ENCODE assay signal across 12 cellular contexts in genomic region chr1:156524985-156525590, GRCh38. TPM values are rescaled to one million over a fixed set of nuclear protein-coding genes. Genes with fewer than 3 reads are reported as not detected.
DNase-seq lines count a peak whose midpoint lies in the region; ATAC-seq lines count a peak whose summit lies in the region.
"Had no signal": no experiment of that assay in that cellular context is flagged by ENCODE, and none has a peak within 500 bp of the region (broad histone marks: within the 10 kb centered on the region; RNA-seq: fewer than 3 reads in every experiment).

No MANE protein-coding gene starts in this region.

- no peaks in the 10 kb centered on the region for H3K9me2 ChIP-seq in Karpas-422 (replicated peaks; ENCODE audit: insufficient read depth, low read length)

- H3K4me3 ChIP-seq in Karpas-422 (ENCODE audit: low read length) = no peak overlapping the region
- no peak overlapping the region for H3K4me3 ChIP-seq in skin epidermis
- H3K4me3 ChIP-seq: sigmoid colon had no signal

- H3K27me3 Mint-ChIP-seq in activated CD4-positive, alpha-beta T cell treated with anti-CD3 and anti-CD28 coated beads, Interleukin-2, amount 10 ng/mL, durations not matched to agents 24 days and 14 days = peaks cover 4% of the 10 kb centered on the region
- no peaks in the 10 kb centered on the region for H3K27me3 Mint-ChIP-seq in activated naive CD8-positive, alpha-beta T cell treated with anti-CD3 and anti-CD28 coated beads for 36 hours

- H3K27ac Mint-ChIP-seq in activated CD4-positive, alpha-beta T cell treated with anti-CD3 and anti-CD28 coated beads, Interleukin-2, amount 10 ng/mL, durations not matched to agents 24 days and 14 days = peak overlapping the region; percentile 66
- peak overlapping the region; percentile 84 for H3K27ac Mint-ChIP-seq in activated naive CD8-positive, alpha-beta T cell treated with anti-CD3 and anti-CD28 coated beads for 36 hours

- H2AFZ ChIP-seq in Karpas-422 (ENCODE audit: low read length) = peak overlapping the region; percentile 55; the same call in 1 of the 2 replicates

- H3K9me3 Mint-ChIP-seq in activated CD4-positive, alpha-beta T cell treated with anti-CD3 and anti-CD28 coated beads, Interleukin-2, amount 10 ng/mL, durations not matched to agents 24 days and 14 days = no peaks in the 10 kb centered on the region
- H3K9me3 Mint-ChIP-seq in activated naive CD8-positive, alpha-beta T cell treated with anti-CD3 and anti-CD28 coated beads for 36 hours = no peaks in the 10 kb centered on the region

- H3K36me3 Mint-ChIP-seq in activated CD4-positive, alpha-beta T cell treated with anti-CD3 and anti-CD28 coated beads, Interleukin-2, amount 10 ng/mL, durations not matched to agents 24 days and 14 days (ENCODE audit: low read depth) = peaks cover 10% of the 10 kb centered on the region
- H3K36me3 Mint-ChIP-seq in activated naive CD8-positive, alpha-beta T cell treated with anti-CD3 and anti-CD28 coated beads for 36 hours = peaks cover 4% of the 10 kb centered on the region

- no peak for DNase-seq in activated CD4-positive, alpha-beta T cell treated with anti-CD3 and anti-CD28 coated beads, Interleukin-2, amount 10 ng/mL, durations not matched to agents 24 days and 14 days
- DNase-seq in activated CD4-positive, alpha-beta T cell treated with anti-CD3 and anti-CD28 coated beads for 4 hours = no peak
- DNase-seq in Karpas-422 (no peak), COR-L47 (lab: John Stamatoyannopoulos, UW) (no peak)
- DNase-seq in activated naive CD8-positive, alpha-beta T cell treated with anti-CD3 and anti-CD28 coated beads for 36 hours = no peak
- DNase-seq: activated CD4-positive, alpha-beta T cell treated with anti-CD3 and anti-CD28 coated beads, Interleukin-2, amount 50 U/mL, for 48 hours; left cardiac atrium; NCI-H1417 treated with DMSO at 0.1 percent for 48 hours; sigmoid colon had no signal

- H3K27ac ChIP-seq in Karpas-422 (ENCODE audit: low read length) (no peak overlapping the region), skin epidermis (peak overlapping the region in 14 of 21 experiments; percentile 20 to 84 (median 44))
- H3K27ac ChIP-seq: sigmoid colon had no signal

- H3K27me3 ChIP-seq in Karpas-422 (ENCODE audit: low read length) = no peaks in the 10 kb centered on the region
- H3K27me3 ChIP-seq: sigmoid colon had no signal

- H3K9ac ChIP-seq in Karpas-422 (ENCODE audit: low read length) = peak overlapping the region; percentile 19; the same call in 1 of the 2 replicates

- H3K9me3 ChIP-seq in Karpas-422 (ENCODE audit: low read length) = no peaks in the 10 kb centered on the region
- H3K9me3 ChIP-seq: sigmoid colon had no signal

- H3K4me1 Mint-ChIP-seq in activated CD4-positive, alpha-beta T cell treated with anti-CD3 and anti-CD28 coated beads, Interleukin-2, amount 10 ng/mL, durations not matched to agents 24 days and 14 days = peaks cover 29% of the 10 kb centered on the region
- peaks cover 35% of the 10 kb centered on the region for H3K4me1 Mint-ChIP-seq in activated naive CD8-positive, alpha-beta T cell treated with anti-CD3 and anti-CD28 coated beads for 36 hours

- H3K4me3 Mint-ChIP-seq in activated CD4-positive, alpha-beta T cell treated with anti-CD3 and anti-CD28 coated beads, Interleukin-2, amount 10 ng/mL, durations not matched to agents 24 days and 14 days = peak overlapping the region; percentile 51
- peak overlapping the region; percentile 62 for H3K4me3 Mint-ChIP-seq in activated naive CD8-positive, alpha-beta T cell treated with anti-CD3 and anti-CD28 coated beads for 36 hours

- ATAC-seq in GM21619 (IDR thresholded peaks at IDR 0.05; ENCODE audit: unreplicated experiment) (no peak), GM18873 (IDR thresholded peaks at IDR 0.05; ENCODE audit: low FRiP score, unreplicated experiment) (no peak)

- intact Hi-C loops in activated CD4-positive, alpha-beta T cell treated with anti-CD3 and anti-CD28 coated beads, Interleukin-2, amount 10 ng/mL, durations not matched to agents 24 days and 14 days (cut with micrococcal nuclease) = loop anchor here (1.0 to 5.0 kb wide), 3 partner anchors 20 to 42 kb away; partner anchors contain the start of gene MEF2D

- H3K4me2 ChIP-seq in Karpas-422 (ENCODE audit: low read depth, low read length, poor library complexity, severe bottlenecking) = peak overlapping the region; percentile 42

- no peaks in the 10 kb centered on the region for H3K79me2 ChIP-seq in Karpas-422 (ENCODE audit: low read length)

- no peaks in the 10 kb centered on the region for H3K36me3 ChIP-seq in Karpas-422 (ENCODE audit: insufficient read depth, low read length)
- H3K36me3 ChIP-seq: sigmoid colon had no signal

- peaks cover 22% of the 10 kb centered on the region for H3K4me1 ChIP-seq in Karpas-422 (ENCODE audit: low read length)

- H4K20me1 ChIP-seq in Karpas-422 (ENCODE audit: insufficient read depth, low read depth, low read length) = no peaks in the 10 kb centered on the region

RNA-seq across cellular contexts. Expression of gene MEF2D, which starts 24.5 kb away (rescaled TPM):
- total RNA-seq in activated CD4-positive, alpha-beta T cell treated with anti-CD3 and anti-CD28 coated beads, Interleukin-2, amount 10 ng/mL, durations not matched to agents 24 days and 14 days = 29.7 and 29.8 TPM in 2 replicates
- 22.3 and 24.7 TPM in 2 replicates for total RNA-seq in Karpas-422 (2014; rRNA removed; shearing (Covaris generic); ENCODE audit: low replicate concordance)
- total RNA-seq in activated naive CD8-positive, alpha-beta T cell treated with anti-CD3 and anti-CD28 coated beads for 36 hours = 10 to 100 TPM; 25.7 to 27.8 TPM

RNA-seq across cellular contexts. Expression of gene IQGAP3, which starts 47.3 kb away (rescaled TPM):
- 10.5 and 11.2 TPM in 2 replicates for total RNA-seq in activated CD4-positive, alpha-beta T cell treated with anti-CD3 and anti-CD28 coated beads, Interleukin-2, amount 10 ng/mL, durations not matched to agents 24 days and 14 days
- 0.75 and 1.5 TPM in 2 replicates for total RNA-seq in Karpas-422 (2014; rRNA removed; shearing (Covaris generic); ENCODE audit: low replicate concordance)
- 10 to 100 TPM; 13.5 to 14.9 TPM for total RNA-seq in activated naive CD8-positive, alpha-beta T cell treated with anti-CD3 and anti-CD28 coated beads for 36 hours

RNA-seq across cellular contexts. Expression of gene TTC24, which starts 54.4 kb away (rescaled TPM):
- total RNA-seq in activated CD4-positive, alpha-beta T cell treated with anti-CD3 and anti-CD28 coated beads, Interleukin-2, amount 10 ng/mL, durations not matched to agents 24 days and 14 days = 4.6 and 5.4 TPM in 2 replicates
- total RNA-seq in Karpas-422 (2014; rRNA removed; shearing (Covaris generic); ENCODE audit: low replicate concordance) = 2.9 and 7.8 TPM in 2 replicates
- total RNA-seq in activated naive CD8-positive, alpha-beta T cell treated with anti-CD3 and anti-CD28 coated beads for 36 hours = 10 to 100 TPM; 18.7 to 19.6 TPM
- total RNA-seq: left cardiac atrium, sigmoid colon had no signal
